ENCODE assay signal across 15 cellular contexts in genomic region chr12:66191547-66192126, GRCh38. TPM values are rescaled to one million over a fixed set of nuclear protein-coding genes. Genes with fewer than 3 reads are reported as not detected.
A peak's percentile ranks its signal among the peaks of the same experiment; 100 is the strongest.
DNase-seq lines count a peak whose midpoint lies in the region; TF ChIP-seq lines count a peak whose summit lies in the region.
"Had no signal": no experiment of that assay in that cellular context is flagged by ENCODE, and none has a peak within 500 bp of the region (broad histone marks: within the 10 kb centered on the region; RNA-seq: fewer than 3 reads in every experiment).

No MANE protein-coding gene starts in this region.

- no peak overlapping the region for H3K4ac ChIP-seq in mesenchymal stem cell (ENCODE audit: low read depth in 1 of 2, low read length in 2 of 2)

- no peak overlapping the region for H2AFZ ChIP-seq in mesenchymal stem cell (ENCODE audit: low read depth, low read length)

- WGBS in mesenchymal stem cell, result 91% methylated on average over 3 of the region's 7 CpGs

- H3K4me1 ChIP-seq in mesenchymal stem cell (ENCODE audit: control insufficient read depth, insufficient read depth, low read depth, low read length), result peaks cover 9% of the 10 kb centered on the region
- H3K4me1 ChIP-seq: foreskin keratinocyte had no signal

- H3K4me3 Mint-ChIP-seq in HFFc6, result no peak overlapping the region

- H3K9me3 Mint-ChIP-seq in HFFc6, result no peaks in the 10 kb centered on the region

- no peak overlapping the region for H2BK15ac ChIP-seq in mesenchymal stem cell (ENCODE audit: low read depth, poor library complexity, severe bottlenecking)

- peaks cover 14% of the 10 kb centered on the region for H3K27me3 Mint-ChIP-seq in HFFc6 (ENCODE audit: insufficient read depth)

- no peaks in the 10 kb centered on the region for H3K79me1 ChIP-seq in mesenchymal stem cell (replicated peaks; ENCODE audit: low read length, poor library complexity, severe bottlenecking)

- no peak for TF ChIP-seq CTCF in NB4 (IDR thresholded peaks at IDR 0.05; ENCODE audit: low read depth, low read length)
- no peak for TF ChIP-seq CTCF in HFFc6 (IDR thresholded peaks at IDR 0.05)

- no peak overlapping the region for H3K18ac ChIP-seq in mesenchymal stem cell (ENCODE audit: low read depth in 1 of 2, low read length in 2 of 2)

- no peak overlapping the region for H3K23ac ChIP-seq in mesenchymal stem cell (ENCODE audit: low read length in 2 of 2)

- intact Hi-C loops in posterior vena cava (cut with DNase I), result no loop called here

- H3K9ac ChIP-seq in mesenchymal stem cell (ENCODE audit: low read length), result no peak overlapping the region

- no peak overlapping the region for H2AK5ac ChIP-seq in mesenchymal stem cell (ENCODE audit: low read length, severe bottlenecking)

- no peak overlapping the region for H2BK5ac ChIP-seq in mesenchymal stem cell (ENCODE audit: low read depth, low read length, poor library complexity, severe bottlenecking)

- no peak overlapping the region for H2BK120ac ChIP-seq in mesenchymal stem cell (ENCODE audit: low read depth, low read length)

- H3K9me3 ChIP-seq in mesenchymal stem cell (ENCODE audit: control insufficient read depth, low read length), result no peaks in the 10 kb centered on the region

- no peak overlapping the region for H3K14ac ChIP-seq in mesenchymal stem cell (ENCODE audit: low read length in 2 of 2)

- H3K36me3 ChIP-seq in mesenchymal stem cell (ENCODE audit: control insufficient read depth in 1 of 2, insufficient read depth in 2 of 2, low read depth in 1 of 2, low read length in 2 of 2), result peaks cover 0 to 6% of the 10 kb centered on the region in 2 experiments

- H3K36me3 Mint-ChIP-seq in HFFc6 (ENCODE audit: low read depth), result peaks cover 4% of the 10 kb centered on the region; the same call in 1 of the 2 replicates

- peaks cover 15% of the 10 kb centered on the region for H3K4me1 Mint-ChIP-seq in HFFc6 (ENCODE audit: low read depth)

- DNase-seq in DMS153 treated with DMSO at 0.1 percent for 48 hours (lab: John Stamatoyannopoulos, UW; ENCODE audit: unreplicated experiment), result peak; percentile 51
- no peak for DNase-seq in NB4 (ENCODE audit: low read depth)
- peak; percentile 21 for DNase-seq in NCI-H748 treated with DMSO at 0.1 percent for 48 hours (lab: John Stamatoyannopoulos, UW)
- DNase-seq in mesenchymal stem cell, result no peak
- DNase-seq in stimulated activated CD8-positive, alpha-beta memory T cell treated with anti-CD3 and anti-CD28 coated beads, Interleukin-4, amount 100 ng/mL, for 48 hours, result no peak
- DNase-seq in HFFc6, result no peak
- no peak for DNase-seq in T1000 (lab: John Stamatoyannopoulos, UW)
- no peak for DNase-seq in posterior vena cava (ENCODE audit: low spot score)
- DNase-seq: activated CD4-positive, alpha-beta T cell treated with anti-CD3 and anti-CD28 coated beads for 48 hours; activated naive CD4-positive, alpha-beta T cell treated with Interleukin-2 at 50 U/mL for 16 hours; COR-L47; foreskin keratinocyte; NCI-H187 treated with DMSO at 0.1 percent for 48 hours; posterior cingulate gyrus had no signal

- no peak overlapping the region for H3K27ac Mint-ChIP-seq in HFFc6

- H3K4me3 ChIP-seq in NB4 (ENCODE audit: low read depth, low read length), result peak overlapping the region; percentile 87
- H3K4me3 ChIP-seq in mesenchymal stem cell (ENCODE audit: insufficient read depth in 1 of 2, low read depth in 1 of 2, low read length in 2 of 2), result no peak overlapping the region
- H3K4me3 ChIP-seq: skin epidermis had no signal

- no peak overlapping the region for H2BK12ac ChIP-seq in mesenchymal stem cell (ENCODE audit: low read length in 2 of 2)

- H3K27me3 ChIP-seq in mesenchymal stem cell (ENCODE audit: control insufficient read depth in 1 of 2, insufficient read depth in 1 of 2, low read length in 2 of 2), result peaks cover 0 to 40% of the 10 kb centered on the region in 2 experiments

- TF ChIP-seq POLR2A in NB4 (IDR thresholded peaks at IDR 0.05; ENCODE audit: extremely low read depth, insufficient read length), result no peak

- no peak overlapping the region for H4K8ac ChIP-seq in mesenchymal stem cell (ENCODE audit: low read length)

- H3K27ac ChIP-seq in mesenchymal stem cell (ENCODE audit: low read length, poor library complexity, severe bottlenecking), result no peak overlapping the region
- H3K27ac ChIP-seq: foreskin keratinocyte had no signal

- peak overlapping the region; percentile 25 for H4K91ac ChIP-seq in mesenchymal stem cell (ENCODE audit: low read length)

- H3K4me2 ChIP-seq in mesenchymal stem cell (ENCODE audit: low read length, poor library complexity, severe bottlenecking), result no peak overlapping the region

RNA-seq across cellular contexts. Expression of gene IRAK3, which starts 2.6 kb away (rescaled TPM):
- polyA plus RNA-seq in mesenchymal stem cell (2013, experiment 1 of 2), result 0.58 TPM
- 0.92 TPM for polyA plus RNA-seq in mesenchymal stem cell (2013, experiment 2 of 2)
- total RNA-seq in HFFc6 (2021; fragmentation: NEBNext Ultra II Directional; extraction: Animal tissue kit (Norgen Biotek cat#: 25700)), result 1 to 10 TPM in 5 of 6 experiments, under 1 TPM in 1; 0.83 to 4.7 (median 3.6) TPM
- 10 to 100 TPM; 24.3 to 32.9 TPM for total RNA-seq in posterior vena cava

RNA-seq across cellular contexts. Expression of gene TMBIM4, which starts 21.8 kb away (rescaled TPM):
- 76.8 TPM for polyA plus RNA-seq in mesenchymal stem cell (2013, experiment 1 of 2)
- polyA plus RNA-seq in mesenchymal stem cell (2013, experiment 2 of 2), result 70.1 TPM
- total RNA-seq in HFFc6 (2021; fragmentation: NEBNext Ultra II Directional; extraction: Animal tissue kit (Norgen Biotek cat#: 25700)), result 100 to 1,000 TPM in 3 of 6 experiments, 10 to 100 TPM in 3; 92.3 to 112 (median 104) TPM
- total RNA-seq in posterior vena cava, result 100 to 1,000 TPM; 127 to 131 TPM

Comparison
In these comparisons a context has a peak if more than half of its experiments do, and no peak if none do; other contexts are left out.
1. DNase-seq: peak in DMS153 treated with DMSO at 0.1 percent for 48 hours (single experiment) and NCI-H748 treated with DMSO at 0.1 percent for 48 hours (single experiment); none in NB4 (single experiment), mesenchymal stem cell (single experiment), stimulated activated CD8-positive, alpha-beta memory T cell treated with anti-CD3 and anti-CD28 coated beads, Interleukin-4, amount 100 ng/mL, for 48 hours (single experiment), HFFc6 (single experiment), T1000 (single experiment) and posterior vena cava (single experiment).
2. RNA of gene IRAK3, which starts 2.6 kb away (total RNA-seq): 24.3 to 32.9 TPM in posterior vena cava; 0.83 to 4.7 TPM in HFFc6; every median in the first group is over 4 times any median in the second.